ENCODE assay signal across 17 cellular contexts in genomic region chr1:243968413-243968812, GRCh38.
A peak's percentile ranks its signal among the peaks of the same experiment; 100 is the strongest.
DNase-seq lines count a peak whose midpoint lies in the region; TF ChIP-seq lines count a peak whose summit lies in the region.
"Had no signal": no experiment of that assay in that cellular context is flagged by ENCODE, and none has a peak within 500 bp of the region (broad histone marks: within the 10 kb centered on the region; RNA-seq: fewer than 3 reads in every experiment).

No MANE protein-coding gene starts in this region.

- H2BK12ac ChIP-seq in H9 (ENCODE audit: insufficient read length, low read depth, low read length), result no peak overlapping the region

- no peak overlapping the region for H2BK15ac ChIP-seq in H9 (ENCODE audit: low read depth, low read length)

- TF ChIP-seq CTCF in H9 (conservative IDR thresholded peaks at IDR 0.05), result no peak
- TF ChIP-seq CTCF in GM20000 (IDR thresholded peaks at IDR 0.05; ENCODE audit: extremely low read depth, missing control alignments), result no peak

- no peak overlapping the region; a peak in 1 of 5 replicates for H3K4me3 Mint-ChIP-seq in H9
- H3K4me3 Mint-ChIP-seq in activated T-cell treated with anti-CD3 and anti-CD28 coated beads, Interleukin-2, amount 50 U/mL, for 24 hours, result no peak overlapping the region
- no peak overlapping the region for H3K4me3 Mint-ChIP-seq in T-helper 2 cell treated with Interferon-gamma antibody and Interleukin-4, amounts not matched to agents 5 μg/mL and 100 μg/mL, for 36 hours
- H3K4me3 Mint-ChIP-seq: activated CD4-positive, alpha-beta T cell treated with anti-CD3 and anti-CD28 coated beads, Interleukin-2, amount 10 ng/mL, durations not matched to agents 24 days and 14 days; activated naive CD8-positive, alpha-beta T cell had no signal

- H3T11ph ChIP-seq in H9 (ENCODE audit: low read length), result no peak overlapping the region

- H4K8ac ChIP-seq in H9 (replicated peaks; ENCODE audit: insufficient read length, low read depth, low read length), result no peak overlapping the region

- no peaks in the 10 kb centered on the region for H4K20me1 ChIP-seq in H9 (ENCODE audit: control insufficient read depth, insufficient read depth, insufficient read length)

- H3K27me3 ChIP-seq in H9 (ENCODE audit: insufficient read depth, low read length), result no peaks in the 10 kb centered on the region
- H3K27me3 ChIP-seq: thyroid gland had no signal

- no peaks in the 10 kb centered on the region for H3K9me3 ChIP-seq in H9 (ENCODE audit: control insufficient read depth, low read depth, low read length)
- H3K9me3 ChIP-seq: Caco-2, thyroid gland had no signal

- no peaks in the 10 kb centered on the region for H3K36me3 Mint-ChIP-seq in H9 (ENCODE audit: insufficient read depth in 1 of 3, low read depth in 3 of 3)
- H3K36me3 Mint-ChIP-seq in activated T-cell treated with anti-CD3 and anti-CD28 coated beads, Interleukin-2, amount 50 U/mL, for 24 hours (ENCODE audit: low read depth), result no peaks in the 10 kb centered on the region
- H3K36me3 Mint-ChIP-seq in T-helper 2 cell treated with Interferon-gamma antibody and Interleukin-4, amounts not matched to agents 5 μg/mL and 100 μg/mL, for 36 hours (ENCODE audit: low read depth), result no peaks in the 10 kb centered on the region
- H3K36me3 Mint-ChIP-seq: activated naive CD8-positive, alpha-beta T cell had no signal

- H3K9ac ChIP-seq in H9 (ENCODE audit: extremely low read depth, insufficient read length, low read length), result no peak overlapping the region

- H3K56ac ChIP-seq in H9 (ENCODE audit: insufficient read length, low read depth, low read length), result no peak overlapping the region

- no peak overlapping the region for H3K4ac ChIP-seq in H9 (ENCODE audit: low read depth, low read length)

- H2BK20ac ChIP-seq in H9 (ENCODE audit: low read depth, low read length, poor library complexity, severe bottlenecking), result no peak overlapping the region

- no peak overlapping the region for H3K27ac Mint-ChIP-seq in H9
- no peak overlapping the region for H3K27ac Mint-ChIP-seq in activated T-cell treated with anti-CD3 and anti-CD28 coated beads, Interleukin-2, amount 50 U/mL, for 24 hours
- H3K27ac Mint-ChIP-seq in T-helper 2 cell treated with Interferon-gamma antibody and Interleukin-4, amounts not matched to agents 5 μg/mL and 100 μg/mL, for 36 hours, result no peak overlapping the region
- H3K27ac Mint-ChIP-seq: activated CD4-positive, alpha-beta T cell treated with anti-CD3 and anti-CD28 coated beads, Interleukin-2, amount 10 ng/mL, durations not matched to agents 24 days and 14 days; activated naive CD8-positive, alpha-beta T cell had no signal

- H2AFZ ChIP-seq in H9 (ENCODE audit: low read length), result peak overlapping the region; percentile 85

- WGBS in H9 (ENCODE audit: extremely low coverage, insufficient read length, low lambda C conversion rate), result no CpG with 5 or more reads among the region's 5 CpGs

- H4K91ac ChIP-seq in H9 (ENCODE audit: insufficient read length, low read depth, low read length), result no peak overlapping the region

- H3K79me1 ChIP-seq in H9 (ENCODE audit: insufficient read depth, low read depth, low read length, poor library complexity, severe bottlenecking), result no peaks in the 10 kb centered on the region

- H3K14ac ChIP-seq in H9 (ENCODE audit: insufficient read depth, low read length), result no peak overlapping the region

- H3K4me1 Mint-ChIP-seq in H9, result peaks cover 14 to 16% of the 10 kb centered on the region in 2 experiments
- peaks cover 2% of the 10 kb centered on the region for H3K4me1 Mint-ChIP-seq in activated T-cell treated with anti-CD3 and anti-CD28 coated beads, Interleukin-2, amount 50 U/mL, for 24 hours (ENCODE audit: low read depth)
- H3K4me1 Mint-ChIP-seq in T-helper 2 cell treated with Interferon-gamma antibody and Interleukin-4, amounts not matched to agents 5 μg/mL and 100 μg/mL, for 36 hours (ENCODE audit: low read depth), result no peaks in the 10 kb centered on the region
- H3K4me1 Mint-ChIP-seq: activated CD4-positive, alpha-beta T cell treated with anti-CD3 and anti-CD28 coated beads, Interleukin-2, amount 10 ng/mL, durations not matched to agents 24 days and 14 days had no signal

- no peak overlapping the region for H3K23ac ChIP-seq in H9 (ENCODE audit: insufficient read length, low read depth, low read length)

- H3K27me3 Mint-ChIP-seq in H9 (ENCODE audit: low read depth), result no peaks in the 10 kb centered on the region; the same call in 1 of the 2 replicates
- no peaks in the 10 kb centered on the region for H3K27me3 Mint-ChIP-seq in activated T-cell treated with anti-CD3 and anti-CD28 coated beads, Interleukin-2, amount 50 U/mL, for 24 hours
- H3K27me3 Mint-ChIP-seq in T-helper 2 cell treated with Interferon-gamma antibody and Interleukin-4, amounts not matched to agents 5 μg/mL and 100 μg/mL, for 36 hours (ENCODE audit: low read depth), result peaks cover 12% of the 10 kb centered on the region
- H3K27me3 Mint-ChIP-seq: activated naive CD8-positive, alpha-beta T cell had no signal

- no peaks in the 10 kb centered on the region for H3K79me2 ChIP-seq in H9 (ENCODE audit: insufficient read depth, low read length)

- H3K27ac ChIP-seq in H9 (ENCODE audit: insufficient read length, low read depth, low read length), result no peak overlapping the region
- H3K27ac ChIP-seq: thyroid gland had no signal

- H3K18ac ChIP-seq in H9 (ENCODE audit: insufficient read length, low read depth, low read length), result no peak overlapping the region

- H3K4me1 ChIP-seq in H9 (ENCODE audit: insufficient read depth, low read length), result peaks cover 3% of the 10 kb centered on the region
- H3K4me1 ChIP-seq: Caco-2, thyroid gland had no signal

- H3K4me2 ChIP-seq in H9 (ENCODE audit: insufficient read depth, insufficient read length, low read length), result no peak overlapping the region

- no peaks in the 10 kb centered on the region for H3K23me2 ChIP-seq in H9 (ENCODE audit: insufficient read length, low read depth, low read length, poor library complexity, severe bottlenecking)

- H2AK5ac ChIP-seq in H9 (ENCODE audit: insufficient read length, low read length), result no peak overlapping the region

- DNase-seq in A172 (ENCODE audit: low spot score) (peak; percentile 48), H9 (no peak), amniotic epithelial cell (ENCODE audit: low read depth) (peak; percentile 3), kidney tubule cell (ENCODE audit: low spot score) (peak; percentile 6), GM20000 (ENCODE audit: low spot score) (no peak), globus pallidus (ENCODE audit: low spot score) (no peak)
- no peak for DNase-seq in activated T-cell treated with anti-CD3 and anti-CD28 coated beads, Interleukin-2, amount 50 U/mL, for 24 hours
- no peak for DNase-seq in T-helper 2 cell treated with Interferon-gamma antibody and Interleukin-4, amounts not matched to agents 5 μg/mL and 100 μg/mL, for 36 hours (ENCODE audit: low spot score)
- DNase-seq: activated CD4-positive, alpha-beta T cell treated with anti-CD3 and anti-CD28 coated beads, Interleukin-2, amount 10 ng/mL, durations not matched to agents 24 days and 14 days; Caco-2; foreskin melanocyte; mammary epithelial cell; NCI-H345; nucleus accumbens; SHP77; thyroid gland had no signal

- H4K5ac ChIP-seq in H9 (ENCODE audit: insufficient read length, low read depth, low read length), result no peak overlapping the region

- H2BK5ac ChIP-seq in H9 (ENCODE audit: insufficient read length, low read length), result no peak overlapping the region

- no peak overlapping the region for H2BK120ac ChIP-seq in H9 (ENCODE audit: low read depth, low read length, poor library complexity, severe bottlenecking)

- H3K9me3 Mint-ChIP-seq in H9, result no peaks in the 10 kb centered on the region
- no peaks in the 10 kb centered on the region for H3K9me3 Mint-ChIP-seq in activated T-cell treated with anti-CD3 and anti-CD28 coated beads, Interleukin-2, amount 50 U/mL, for 24 hours
- H3K9me3 Mint-ChIP-seq in T-helper 2 cell treated with Interferon-gamma antibody and Interleukin-4, amounts not matched to agents 5 μg/mL and 100 μg/mL, for 36 hours, result no peaks in the 10 kb centered on the region
- H3K9me3 Mint-ChIP-seq: activated CD4-positive, alpha-beta T cell treated with anti-CD3 and anti-CD28 coated beads, Interleukin-2, amount 10 ng/mL, durations not matched to agents 24 days and 14 days had no signal

Comparison
In these comparisons a context has a peak if more than half of its experiments do, and no peak if none do; other contexts are left out.
1. DNase-seq: peak in A172 (single experiment), amniotic epithelial cell (single experiment) and kidney tubule cell (single experiment); none in H9 (single experiment), activated T-cell treated with anti-CD3 and anti-CD28 coated beads, Interleukin-2, amount 50 U/mL, for 24 hours (single experiment), T-helper 2 cell treated with Interferon-gamma antibody and Interleukin-4, amounts not matched to agents 5 μg/mL and 100 μg/mL, for 36 hours (single experiment), GM20000 (single experiment) and globus pallidus (single experiment).